In the genomic region with DNA sequence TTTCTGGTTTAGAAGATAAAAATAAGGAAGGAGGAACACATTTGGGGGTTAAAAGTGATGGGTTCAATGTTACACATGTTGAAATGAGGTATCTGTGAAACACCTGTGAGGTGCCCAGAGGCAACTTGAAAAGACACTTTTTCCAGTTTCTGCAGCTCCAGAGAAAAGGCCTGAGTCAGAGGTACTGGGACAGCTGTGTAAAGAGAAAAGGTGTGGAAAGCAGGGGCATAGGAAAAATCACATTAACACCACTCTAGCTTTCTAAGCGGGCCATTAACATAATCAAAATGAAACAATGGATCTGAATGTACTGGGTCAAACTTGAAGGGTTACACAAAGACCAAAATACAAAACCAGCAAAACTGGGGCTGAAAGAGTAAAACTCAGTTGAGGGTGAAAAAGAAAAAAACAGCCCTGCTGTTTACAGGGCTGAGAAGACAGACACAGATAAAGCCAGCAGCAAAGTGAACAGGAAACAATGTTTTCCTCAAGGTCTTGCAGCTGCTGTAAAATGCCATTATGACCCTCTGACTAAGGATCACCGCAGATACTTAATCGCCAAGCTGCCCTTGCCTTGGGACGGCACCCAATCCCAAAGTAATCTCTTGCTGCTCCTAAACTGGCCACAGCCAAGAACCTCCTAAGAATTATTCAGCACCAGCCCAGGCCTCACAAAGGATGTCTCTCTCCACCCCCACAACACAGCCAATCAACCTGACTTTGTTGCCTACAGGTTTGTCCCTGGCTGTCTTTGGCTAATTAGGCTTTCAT, we compare ENCODE assay signal across 27 cellular contexts.
DNase-seq lines count a peak whose midpoint lies in the region; ATAC-seq, FAIRE-seq and TF ChIP-seq lines count a peak whose summit lies in the region.
"Had no signal": no experiment of that assay in that cellular context is flagged by ENCODE, and none has a peak within 500 bp of the region (broad histone marks: within the 10 kb centered on the region; RNA-seq: fewer than 3 reads in every experiment).

No MANE protein-coding gene starts in this region.

- H3K9me3 ChIP-seq in liver (ENCODE audit: control insufficient read depth in 4 of 4, low read length in 3 of 4) (no peaks in the 10 kb centered on the region), HepG2 (ENCODE audit: low read length) (no peaks in the 10 kb centered on the region)
- H3K9me3 ChIP-seq: sigmoid colon had no signal

- no peaks in the 10 kb centered on the region for H4K20me1 ChIP-seq in HepG2 (ENCODE audit: insufficient read depth, low read length)

- no peak overlapping the region for H3K27ac ChIP-seq in liver (ENCODE audit: low read depth in 1 of 2, low read length in 2 of 2)
- H3K27ac ChIP-seq in HepG2 (ENCODE audit: extremely low read length, insufficient read depth, low read length) = no peak overlapping the region
- H3K27ac ChIP-seq: foreskin keratinocyte, sigmoid colon, SK-N-MC had no signal

- H3K4me1 Mint-ChIP-seq in stimulated activated effector memory CD8-positive, alpha-beta T cell treated with anti-CD3 and anti-CD28 coated beads, Interleukin-12 subunit alpha, Interleukin-12 subunit beta, amount 100 ng/mL, for 72 hours = no peaks in the 10 kb centered on the region
- H3K4me1 Mint-ChIP-seq: B cell had no signal

- no TSS peak for BruUV-seq in HepG2 (replicated peaks; lab: Mats Ljungman, UMichigan)

- TF ChIP-seq EP300 in HepG2 (IDR thresholded peaks at IDR 0.05; ENCODE audit: low read depth in 2 of 2, low read length in 2 of 2) (no peak), HepG2 (CRISPR knock-in tag; IDR thresholded peaks at IDR 0.05; ENCODE audit: borderline replicate concordance) (no peak)

- H3K36me3 ChIP-seq in liver (ENCODE audit: control insufficient read depth in 4 of 4, insufficient read depth in 3 of 4, low read depth in 1 of 4, low read length in 3 of 4) = peaks cover 1 to 24% (median 7%) of the 10 kb centered on the region in 4 donors
- peaks cover 0 to 41% of the 10 kb centered on the region in 2 experiments; a peak in 4 of 5 replicates for H3K36me3 ChIP-seq in HepG2 (replicated peaks in 1 of 2; ENCODE audit: control insufficient read depth in 1 of 2, insufficient read depth in 2 of 2, low read length in 2 of 2)

- TF ChIP-seq POLR2A in HepG2 (IDR thresholded peaks at IDR 0.05; ENCODE audit: insufficient read depth in 1 of 2, low read depth in 2 of 2, low read length in 2 of 2) = no peak

- H3K9me3 Mint-ChIP-seq in stimulated activated effector memory CD8-positive, alpha-beta T cell treated with anti-CD3 and anti-CD28 coated beads, Interleukin-12 subunit alpha, Interleukin-12 subunit beta, amount 100 ng/mL, for 72 hours = no peaks in the 10 kb centered on the region
- H3K9me3 Mint-ChIP-seq: activated naive CD4-positive, alpha-beta T cell treated with anti-CD3 and anti-CD28 coated beads for 36 hours; HFFc6; mesothelial cell of epicardium; natural killer cell treated with Interleukin-12 subunit alpha and Interleukin-12 subunit beta and Interleukin-15 and Interleukin-18, amount 100 ng/mL, for 72 hours; T-helper 2 cell treated with Interferon-gamma antibody and Interleukin-4, amounts not matched to agents 5 μg/mL and 100 μg/mL, for 36 hours had no signal

- H2AFZ ChIP-seq in HepG2 (ENCODE audit: low read length) = no peak overlapping the region

- no peak overlapping the region for H3K27ac Mint-ChIP-seq in stimulated activated effector memory CD8-positive, alpha-beta T cell treated with anti-CD3 and anti-CD28 coated beads, Interleukin-12 subunit alpha, Interleukin-12 subunit beta, amount 100 ng/mL, for 72 hours
- H3K27ac Mint-ChIP-seq: activated CD8-positive, alpha-beta T cell treated with anti-CD3 and anti-CD28 coated beads, Interleukin-2, amount 10 ng/mL, durations not matched to agents 7 days and 5 days; activated naive CD4-positive, alpha-beta T cell treated with anti-CD3 and anti-CD28 coated beads for 36 hours; B cell; HFFc6; mesothelial cell of epicardium; natural killer cell treated with Interleukin-12 subunit alpha and Interleukin-12 subunit beta and Interleukin-15 and Interleukin-18, amount 100 ng/mL, for 72 hours; T-helper 2 cell treated with Interferon-gamma antibody and Interleukin-4, amounts not matched to agents 5 μg/mL and 100 μg/mL, for 36 hours had no signal

- no peak for TF ChIP-seq RAD21 in liver (IDR thresholded peaks at IDR 0.05)
- no peak for TF ChIP-seq RAD21 in HepG2 (CRISPR knock-in tag; IDR thresholded peaks at IDR 0.05)

- no peak overlapping the region for H3K4me3 Mint-ChIP-seq in stimulated activated effector memory CD8-positive, alpha-beta T cell treated with anti-CD3 and anti-CD28 coated beads, Interleukin-12 subunit alpha, Interleukin-12 subunit beta, amount 100 ng/mL, for 72 hours
- H3K4me3 Mint-ChIP-seq: activated CD8-positive, alpha-beta T cell treated with anti-CD3 and anti-CD28 coated beads, Interleukin-2, amount 10 ng/mL, durations not matched to agents 7 days and 5 days; activated naive CD4-positive, alpha-beta T cell treated with anti-CD3 and anti-CD28 coated beads for 36 hours; B cell; HFFc6; mesothelial cell of epicardium; natural killer cell treated with Interleukin-12 subunit alpha and Interleukin-12 subunit beta and Interleukin-15 and Interleukin-18, amount 100 ng/mL, for 72 hours; T-helper 2 cell treated with Interferon-gamma antibody and Interleukin-4, amounts not matched to agents 5 μg/mL and 100 μg/mL, for 36 hours had no signal

- POLR2A ChIA-PET in HepG2 (lab: Yijun Ruan, JAX) = no interaction called here

- intact Hi-C loops in HepG2 (cut with micrococcal nuclease; ENCODE audit: unreplicated experiment) = no loop called here

- no peak for ATAC-seq in HepG2
- ATAC-seq in stimulated activated effector memory CD8-positive, alpha-beta T cell treated with anti-CD3 and anti-CD28 coated beads, Interleukin-12 subunit alpha, Interleukin-12 subunit beta, amount 100 ng/mL, for 72 hours = no peak
- ATAC-seq: activated CD8-positive, alpha-beta T cell treated with anti-CD3 and anti-CD28 coated beads, Interleukin-2, amount 10 ng/mL, durations not matched to agents 7 days and 5 days; foreskin keratinocyte; left cardiac atrium; natural killer cell treated with Interleukin-12 subunit alpha and Interleukin-12 subunit beta and Interleukin-15 and Interleukin-18, amount 100 ng/mL, for 72 hours had no signal

- TF ChIP-seq CTCF in liver (IDR thresholded peaks at IDR 0.05; ENCODE audit: low read depth, low read length, missing input control) = no peak
- no peak for TF ChIP-seq CTCF in HepG2 (CRISPR knock-in tag; IDR thresholded peaks at IDR 0.05)

- no peaks in the 10 kb centered on the region for H3K79me2 ChIP-seq in HepG2 (ENCODE audit: insufficient read depth, low read length)

- in situ Hi-C loops in HepG2 (cut with HindIII; ENCODE audit: extremely low pct_ligation_motif_present, low pct_unique_long_range_greater_than_20kb) = no loop called here

- H3K27me3 ChIP-seq in liver (ENCODE audit: control insufficient read depth in 4 of 4, insufficient read depth in 4 of 4, low read length in 3 of 4) (no peaks in the 10 kb centered on the region), HepG2 (ENCODE audit: control insufficient read depth in 1 of 2, insufficient read depth in 2 of 2, low read length in 2 of 2) (no peaks in the 10 kb centered on the region)
- H3K27me3 ChIP-seq: foreskin keratinocyte, sigmoid colon had no signal

- peaks cover 78% of the 10 kb centered on the region for H3K36me3 Mint-ChIP-seq in stimulated activated effector memory CD8-positive, alpha-beta T cell treated with anti-CD3 and anti-CD28 coated beads, Interleukin-12 subunit alpha, Interleukin-12 subunit beta, amount 100 ng/mL, for 72 hours

- H3K4me1 ChIP-seq in liver (ENCODE audit: control insufficient read depth in 4 of 4, insufficient read depth in 4 of 4, low read length in 3 of 4) (no peaks in the 10 kb centered on the region), HepG2 (ENCODE audit: insufficient read depth, low read length) (no peaks in the 10 kb centered on the region)
- H3K4me1 ChIP-seq: foreskin keratinocyte, sigmoid colon had no signal

- CTCF ChIA-PET in HepG2 (lab: Yijun Ruan, JAX; ENCODE audit: low intra/inter-chr PET ratio, low total read pairs) = no interaction called here

- no peak for DNase-seq in HepG2 (ENCODE audit: low spot score)
- peak; percentile 60 for DNase-seq in amniotic epithelial cell (ENCODE audit: low read depth)
- peak; percentile 39 for DNase-seq in iris pigment epithelial cell (ENCODE audit: low read depth)
- DNase-seq in urothelium cell line (ENCODE audit: low spot score) = no peak
- DNase-seq in stimulated activated effector memory CD8-positive, alpha-beta T cell treated with anti-CD3 and anti-CD28 coated beads, Interleukin-12 subunit alpha, Interleukin-12 subunit beta, amount 100 ng/mL, for 72 hours (ENCODE audit: low spot score in 2 of 2) = no peak
- no peak for DNase-seq in glomerular visceral epithelial cell (ENCODE audit: extremely low spot score)
- DNase-seq in RCC 7860 (ENCODE audit: low spot score) = no peak
- DNase-seq: activated CD8-positive, alpha-beta T cell treated with anti-CD3 and anti-CD28 coated beads, Interleukin-2, amount 10 ng/mL, durations not matched to agents 7 days and 5 days; activated naive CD4-positive, alpha-beta T cell treated with anti-CD3 and anti-CD28 coated beads for 36 hours; activated T-cell treated with anti-CD3 and anti-CD28 coated beads, Interleukin-2, amount 50 U/mL, for 1 hour; aorta; caudate nucleus; erythroblast; foreskin keratinocyte; HFFc6; left cardiac atrium; NCI-H1417 treated with DMSO at 0.1 percent for 48 hours; NCI-H524; RPMI8226; sigmoid colon had no signal

- 89% methylated on average over 4 of the region's 4 CpGs for WGBS in liver
- WGBS in HepG2 (ENCODE audit: low lambda C conversion rate) = 97% methylated on average over 4 of the region's 4 CpGs

- FAIRE-seq in HepG2 (lab: Jason Lieb, UNC) (no peak), urothelium cell line (lab: Jason Lieb, UNC) (peak; percentile 46), RCC 7860 (lab: Jason Lieb, UNC) (no peak)
- FAIRE-seq: A204.1 had no signal

- H3K4me3 ChIP-seq in liver (ENCODE audit: low read depth in 1 of 3, low read length in 3 of 3) (no peak overlapping the region), HepG2 (replicated peaks in 1 of 3; ENCODE audit: insufficient read depth in 1 of 3, low read depth in 2 of 3, low read length in 3 of 3) (no peak overlapping the region)
- H3K4me3 ChIP-seq: sigmoid colon, SK-N-MC had no signal

- no peak overlapping the region for H3K9ac ChIP-seq in liver (ENCODE audit: low read depth in 1 of 2, low read length in 2 of 2)
- H3K9ac ChIP-seq in HepG2 (ENCODE audit: insufficient read depth, low read depth, low read length) = no peak overlapping the region

- no peak overlapping the region for H3K4me2 ChIP-seq in HepG2 (ENCODE audit: low read depth, low read length)

TF ChIP-seq in liver, 16 proteins besides CTCF, POLR2A, EP300 and RAD21:
- TF ChIP-seq HNF4G (IDR thresholded peaks at IDR 0.05) (no peak), NR2F2 (IDR thresholded peaks at IDR 0.05) (peak; percentile 14)

TF ChIP-seq in HepG2, 621 proteins besides CTCF, POLR2A, EP300 and RAD21 (continues in another document):
- TF ChIP-seq ZNF570 (CRISPR knock-in tag; IDR thresholded peaks at IDR 0.05; ENCODE audit: borderline replicate concordance) (no peak), SP4 (CRISPR knock-in tag; IDR thresholded peaks at IDR 0.05) (no peak), ATAD3A (CRISPR knock-in tag; IDR thresholded peaks at IDR 0.05) (no peak), SAFB2 (CRISPR knock-in tag; IDR thresholded peaks at IDR 0.05; ENCODE audit: borderline replicate concordance, low read depth) (no peak), ZNF670 (CRISPR knock-in tag; IDR thresholded peaks at IDR 0.05; ENCODE audit: borderline replicate concordance) (no peak)

Comparison
In these comparisons a context has a peak if more than half of its experiments do, and no peak if none do; other contexts are left out.
1. DNase-seq: peak in amniotic epithelial cell (single experiment) and iris pigment epithelial cell (single experiment); none in HepG2 (single experiment), urothelium cell line (single experiment), stimulated activated effector memory CD8-positive, alpha-beta T cell treated with anti-CD3 and anti-CD28 coated beads, Interleukin-12 subunit alpha, Interleukin-12 subunit beta, amount 100 ng/mL, for 72 hours (0 of 2), glomerular visceral epithelial cell (single experiment) and RCC 7860 (single experiment).